ENCODE assay signal across 8 cellular contexts in genomic region chr20:35541783-35542662, GRCh38.
A peak's percentile ranks its signal among the peaks of the same experiment; 100 is the strongest.
DNase-seq lines count a peak whose midpoint lies in the region; ATAC-seq and TF ChIP-seq lines count a peak whose summit lies in the region.

ERGIC3 (plus strand) TSS chr20:35542078; CDS start chr20:35542098, 20 bp downstream.

- in situ Hi-C loops in astrocyte of the cerebellum (cut with HindIII; ENCODE audit: low sequenced_read_pairs), result no loop called here

- peak within 1 kb of the TSS; percentile 90 for H3K4me3 ChIP-seq in astrocyte of the cerebellum (ENCODE audit: low read depth, low read length)

- no peak for TF ChIP-seq CTCF in astrocyte of the cerebellum (IDR thresholded peaks at IDR 0.05; ENCODE audit: low read depth, low read length, missing control alignments)

- DNase-seq in NCI-H2081 (lab: John Stamatoyannopoulos, UW), result peak; percentile 95 to 97
- DNase-seq in T-helper 9 cell, result peak; percentile 95
- peak; percentile 84 for DNase-seq in astrocyte of the cerebellum (ENCODE audit: low read depth)
- peak; percentile 90 for DNase-seq in hepatic stellate cell (ENCODE audit: low spot score)
- DNase-seq in retina, result peak; percentile 97

- ATAC-seq in GM18499 (IDR thresholded peaks at IDR 0.05; ENCODE audit: insufficient read depth, unreplicated experiment) (peak; percentile 62), HG02973 (IDR thresholded peaks at IDR 0.05; ENCODE audit: unreplicated experiment) (peak; percentile 79), HG03457 (IDR thresholded peaks at IDR 0.05; ENCODE audit: unreplicated experiment) (no peak)
